Comparison of ENCODE assay signal across 15 cellular contexts in the genomic region with DNA sequence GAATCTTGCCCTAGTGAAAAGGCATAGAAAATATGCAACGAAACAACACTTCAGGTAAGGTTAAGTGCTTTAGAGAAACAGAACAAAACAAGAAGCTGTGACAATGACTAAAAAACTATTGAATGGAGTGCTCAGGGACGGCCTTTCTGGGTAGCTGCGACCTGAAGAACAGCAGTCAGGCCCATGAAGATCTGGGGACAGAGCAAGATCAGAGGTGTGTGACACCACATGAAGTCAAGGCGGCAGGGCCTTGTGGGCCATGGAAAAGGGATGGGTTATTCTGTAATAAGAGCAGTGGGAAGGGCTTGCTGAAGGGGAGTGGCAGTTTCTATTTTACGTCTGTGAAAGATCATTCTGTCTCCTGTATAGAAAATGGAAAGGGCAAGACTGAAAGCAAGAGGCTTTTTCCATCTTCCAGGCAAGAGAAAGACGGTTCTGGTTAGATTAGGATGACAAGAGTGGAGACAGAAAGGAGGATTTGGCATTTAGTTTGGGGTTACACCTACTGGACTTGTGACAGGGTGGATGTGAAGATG. TPM values are rescaled to one million over a fixed set of nuclear protein-coding genes. Genes with fewer than 3 reads are reported as not detected.
DNase-seq lines count a peak whose midpoint lies in the region; ATAC-seq, FAIRE-seq and TF ChIP-seq lines count a peak whose summit lies in the region.
"Had no signal": no experiment of that assay in that cellular context is flagged by ENCODE, and none has a peak within 500 bp of the region (broad histone marks: within the 10 kb centered on the region; RNA-seq: fewer than 3 reads in every experiment).

No MANE protein-coding gene starts in this region.

- peaks cover 57% of the 10 kb centered on the region for H3K4me1 ChIP-seq in stomach smooth muscle (ENCODE audit: control insufficient read depth, insufficient read depth, low read length)

- CTCF ChIA-PET in activated naive CD4-positive, alpha-beta T cell treated with anti-CD3 and anti-CD28 coated beads, Interleukin-2, amount 10 ng/mL, durations not matched to agents 7 days and 5 days (lab: Charles Lee) = interaction anchor here (1.0 to 1.2 kb wide), 3 partner anchors 12 to 42 kb away, joined by 3 read pairs; no protein-coding TSS in a partner anchor

- H3K27me3 Mint-ChIP-seq in activated naive CD4-positive, alpha-beta T cell treated with anti-CD3 and anti-CD28 coated beads, Interleukin-2, amount 10 ng/mL, durations not matched to agents 7 days and 5 days = no peaks in the 10 kb centered on the region
- H3K27me3 Mint-ChIP-seq in activated T-helper 2 cell treated with anti-CD3 and anti-CD28 coated beads, Interferon-gamma antibody, Interleukin-2, Interleukin-4, amounts not matched to agents 10 μg/mL and 5 μg/mL and 100 μg/mL, durations not matched to agents 14 hours and 24 hours and 36 hours (ENCODE audit: low read depth) = no peaks in the 10 kb centered on the region
- H3K27me3 Mint-ChIP-seq in memory B cell = no peaks in the 10 kb centered on the region

- peaks cover 33% of the 10 kb centered on the region for H3K36me3 Mint-ChIP-seq in activated naive CD4-positive, alpha-beta T cell treated with anti-CD3 and anti-CD28 coated beads, Interleukin-2, amount 10 ng/mL, durations not matched to agents 7 days and 5 days
- H3K36me3 Mint-ChIP-seq in activated T-helper 2 cell treated with anti-CD3 and anti-CD28 coated beads, Interferon-gamma antibody, Interleukin-2, Interleukin-4, amounts not matched to agents 10 μg/mL and 5 μg/mL and 100 μg/mL, durations not matched to agents 14 hours and 24 hours and 36 hours (ENCODE audit: low read depth) = peaks cover 65% of the 10 kb centered on the region
- peaks cover 9% of the 10 kb centered on the region for H3K36me3 Mint-ChIP-seq in memory B cell

- DNase-seq in activated naive CD4-positive, alpha-beta T cell treated with anti-CD3 and anti-CD28 coated beads, Interleukin-2, amount 10 ng/mL, durations not matched to agents 7 days and 5 days = no peak
- DNase-seq in activated naive CD4-positive, alpha-beta T cell (lab: John Stamatoyannopoulos, UW) = no peak
- DNase-seq in activated T-helper 2 cell treated with anti-CD3 and anti-CD28 coated beads, Interferon-gamma antibody, Interleukin-2, Interleukin-4, amounts not matched to agents 10 μg/mL and 5 μg/mL and 100 μg/mL, durations not matched to agents 14 hours and 24 hours and 36 hours (ENCODE audit: low spot score) = no peak
- DNase-seq in memory B cell (ENCODE audit: low spot score in 2 of 2) (no peak), H54 (ENCODE audit: insufficient read length, low spot score) (no peak)
- DNase-seq: activated CD4-positive, alpha-beta T cell treated with anti-CD3 and anti-CD28 coated beads, Interleukin-2, amount 50 U/mL, for 1 hour; midbrain; NCI-H1092 treated with DMSO at 0.1 percent for 48 hours; NCI-H774 had no signal

- no peak overlapping the region for H3K4me3 ChIP-seq in stomach smooth muscle (ENCODE audit: low read length in 2 of 2)
- H3K4me3 ChIP-seq: SK-N-MC had no signal

- peak overlapping the region; percentile 62 for H3K27ac ChIP-seq in stomach smooth muscle (ENCODE audit: low read length)
- H3K27ac ChIP-seq: SK-N-MC had no signal

- H3K27me3 ChIP-seq in stomach smooth muscle (ENCODE audit: control insufficient read depth in 1 of 2, insufficient read depth in 2 of 2, low read length in 2 of 2) = no peaks in the 10 kb centered on the region

- TF ChIP-seq POLR2A in H54 (IDR thresholded peaks at IDR 0.05; ENCODE audit: low read depth, low read length) = no peak

- H3K9me3 Mint-ChIP-seq in activated naive CD4-positive, alpha-beta T cell treated with anti-CD3 and anti-CD28 coated beads, Interleukin-2, amount 10 ng/mL, durations not matched to agents 7 days and 5 days = no peaks in the 10 kb centered on the region
- no peaks in the 10 kb centered on the region for H3K9me3 Mint-ChIP-seq in activated T-helper 2 cell treated with anti-CD3 and anti-CD28 coated beads, Interferon-gamma antibody, Interleukin-2, Interleukin-4, amounts not matched to agents 10 μg/mL and 5 μg/mL and 100 μg/mL, durations not matched to agents 14 hours and 24 hours and 36 hours
- H3K9me3 Mint-ChIP-seq in memory B cell = no peaks in the 10 kb centered on the region

- intact Hi-C loops in activated T-helper 2 cell treated with anti-CD3 and anti-CD28 coated beads, Interferon-gamma antibody, Interleukin-2, Interleukin-4, amounts not matched to agents 10 μg/mL and 5 μg/mL and 100 μg/mL, durations not matched to agents 14 hours and 24 hours and 36 hours (cut with micrococcal nuclease) = no loop called here

- H3K9ac ChIP-seq in stomach smooth muscle (ENCODE audit: low read length in 2 of 2) = peak overlapping the region in 1 of 2 donors; percentile 21

- no peak overlapping the region for H3K4me3 Mint-ChIP-seq in activated naive CD4-positive, alpha-beta T cell treated with anti-CD3 and anti-CD28 coated beads, Interleukin-2, amount 10 ng/mL, durations not matched to agents 7 days and 5 days
- peak overlapping the region; percentile 10 for H3K4me3 Mint-ChIP-seq in activated T-helper 2 cell treated with anti-CD3 and anti-CD28 coated beads, Interferon-gamma antibody, Interleukin-2, Interleukin-4, amounts not matched to agents 10 μg/mL and 5 μg/mL and 100 μg/mL, durations not matched to agents 14 hours and 24 hours and 36 hours (ENCODE audit: low read depth)
- H3K4me3 Mint-ChIP-seq in memory B cell = no peak overlapping the region

- ATAC-seq in memory B cell (ENCODE audit: low read depth) = no peak
- no peak for ATAC-seq in GM21825 (IDR thresholded peaks at IDR 0.05; ENCODE audit: unreplicated experiment)
- ATAC-seq in GM21529 (IDR thresholded peaks at IDR 0.05; ENCODE audit: unreplicated experiment) = no peak
- ATAC-seq: sciatic nerve had no signal

- no peaks in the 10 kb centered on the region for H3K9me3 ChIP-seq in stomach smooth muscle (ENCODE audit: control insufficient read depth in 2 of 2, low read length in 2 of 2)

- H3K4me1 Mint-ChIP-seq in activated naive CD4-positive, alpha-beta T cell treated with anti-CD3 and anti-CD28 coated beads, Interleukin-2, amount 10 ng/mL, durations not matched to agents 7 days and 5 days = peaks cover 58% of the 10 kb centered on the region
- H3K4me1 Mint-ChIP-seq in activated T-helper 2 cell treated with anti-CD3 and anti-CD28 coated beads, Interferon-gamma antibody, Interleukin-2, Interleukin-4, amounts not matched to agents 10 μg/mL and 5 μg/mL and 100 μg/mL, durations not matched to agents 14 hours and 24 hours and 36 hours (ENCODE audit: low read depth) = peaks cover 56% of the 10 kb centered on the region
- H3K4me1 Mint-ChIP-seq in memory B cell = peaks cover 54% of the 10 kb centered on the region

- H3K36me3 ChIP-seq in stomach smooth muscle (ENCODE audit: control insufficient read depth in 2 of 2, insufficient read depth in 2 of 2, low read length in 2 of 2) = no peaks in the 10 kb centered on the region

- H3K27ac Mint-ChIP-seq in activated naive CD4-positive, alpha-beta T cell treated with anti-CD3 and anti-CD28 coated beads, Interleukin-2, amount 10 ng/mL, durations not matched to agents 7 days and 5 days = peak overlapping the region; percentile 11
- peak overlapping the region; percentile 46 for H3K27ac Mint-ChIP-seq in activated T-helper 2 cell treated with anti-CD3 and anti-CD28 coated beads, Interferon-gamma antibody, Interleukin-2, Interleukin-4, amounts not matched to agents 10 μg/mL and 5 μg/mL and 100 μg/mL, durations not matched to agents 14 hours and 24 hours and 36 hours
- H3K27ac Mint-ChIP-seq in memory B cell = peak overlapping the region; percentile 65

- no peak for FAIRE-seq in H54 (lab: Jason Lieb, UNC)
- FAIRE-seq: endometrium had no signal

RNA-seq across cellular contexts. Expression of gene UBE2V1, which starts 5.1 kb away (rescaled TPM):
- 158 and 174 TPM in 2 replicates for total RNA-seq in activated T-helper 2 cell treated with anti-CD3 and anti-CD28 coated beads, Interferon-gamma antibody, Interleukin-2, Interleukin-4, amounts not matched to agents 10 μg/mL and 5 μg/mL and 100 μg/mL, durations not matched to agents 14 hours and 24 hours and 36 hours

RNA-seq across cellular contexts. Expression of gene PEDS1, which starts 45.7 kb away (rescaled TPM):
- 26.5 and 29.5 TPM in 2 replicates for total RNA-seq in activated T-helper 2 cell treated with anti-CD3 and anti-CD28 coated beads, Interferon-gamma antibody, Interleukin-2, Interleukin-4, amounts not matched to agents 10 μg/mL and 5 μg/mL and 100 μg/mL, durations not matched to agents 14 hours and 24 hours and 36 hours

Comparison
In these comparisons a context has a peak if more than half of its experiments do, and no peak if none do; other contexts are left out.
1. H3K27ac Mint-ChIP-seq: peak in every context shown above with its lines; median percentile 65 in memory B cell; 46 in activated T-helper 2 cell treated with anti-CD3 and anti-CD28 coated beads, Interferon-gamma antibody, Interleukin-2, Interleukin-4, amounts not matched to agents 10 μg/mL and 5 μg/mL and 100 μg/mL, durations not matched to agents 14 hours and 24 hours and 36 hours; 11 in activated naive CD4-positive, alpha-beta T cell treated with anti-CD3 and anti-CD28 coated beads, Interleukin-2, amount 10 ng/mL, durations not matched to agents 7 days and 5 days.